ENCODE assay signal across 18 cellular contexts in the genomic region with DNA sequence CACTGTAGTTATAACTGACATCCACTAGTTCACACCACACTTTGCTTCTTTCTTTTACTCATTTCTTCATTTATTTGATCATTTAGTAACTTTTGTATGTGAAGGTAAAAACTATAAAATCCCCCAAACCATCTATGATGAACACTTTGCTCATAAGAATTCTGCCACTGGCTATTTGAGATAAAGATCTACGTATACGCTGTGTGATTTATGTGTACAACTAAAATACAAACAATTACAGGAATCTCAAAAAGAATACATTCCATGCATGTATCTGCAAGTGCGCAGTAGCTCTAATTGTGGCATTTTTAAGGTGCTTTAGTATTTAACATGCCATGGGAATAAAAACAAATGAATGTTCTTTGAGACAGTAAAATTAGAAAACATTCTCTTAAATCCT.
DNase-seq lines count a peak whose midpoint lies in the region; ATAC-seq and TF ChIP-seq lines count a peak whose summit lies in the region.
"Had no signal": no experiment of that assay in that cellular context is flagged by ENCODE, and none has a peak within 500 bp of the region (broad histone marks: within the 10 kb centered on the region; RNA-seq: fewer than 3 reads in every experiment).

No MANE protein-coding gene starts in this region.

- H3K4me3 ChIP-seq in PC-3 (ENCODE audit: low read length): no peak overlapping the region
- H3K4me3 ChIP-seq in effector memory CD4-positive, alpha-beta T cell (ENCODE audit: insufficient read depth, low read depth, low read length, poor library complexity, severe bottlenecking): no peak overlapping the region
- no peak overlapping the region for H3K4me3 ChIP-seq in transverse colon

- no peak overlapping the region for H3K27ac Mint-ChIP-seq in activated CD4-positive, alpha-beta T cell treated with anti-CD3 and anti-CD28 coated beads for 36 hours
- H3K27ac Mint-ChIP-seq: CD4-positive, alpha-beta T cell; HFFc6; IgD-negative memory B cell had no signal

- H2AFZ ChIP-seq in PC-3 (ENCODE audit: low read length): no peak overlapping the region

- no peak for TF ChIP-seq EP300 in transverse colon (IDR thresholded peaks at IDR 0.05; ENCODE audit: low read depth)

- ATAC-seq in PC-3 (no peak), foreskin keratinocyte (peak; percentile 58)
- no peak for ATAC-seq in activated CD4-positive, alpha-beta T cell treated with anti-CD3 and anti-CD28 coated beads for 36 hours
- ATAC-seq: HCT116, HepG2 had no signal

- H3K4me1 ChIP-seq in PC-3 (ENCODE audit: insufficient read depth, low read length) (peaks cover 26% of the 10 kb centered on the region), foreskin keratinocyte (peaks cover 17% of the 10 kb centered on the region), transverse colon (peaks cover 0 to 5% (median 0%) of the 10 kb centered on the region in 4 donors)
- H3K4me1 ChIP-seq in effector memory CD4-positive, alpha-beta T cell (ENCODE audit: control insufficient read depth, insufficient read depth, low read length, poor library complexity, severe bottlenecking): no peaks in the 10 kb centered on the region
- H3K4me1 ChIP-seq: BE2C, Caco-2 had no signal

- H3K27me3 Mint-ChIP-seq in activated CD4-positive, alpha-beta T cell treated with anti-CD3 and anti-CD28 coated beads for 36 hours: peaks cover 2% of the 10 kb centered on the region
- H3K27me3 Mint-ChIP-seq: CD4-positive, alpha-beta T cell; IgD-negative memory B cell had no signal

- H3K27me3 ChIP-seq in PC-3 (ENCODE audit: low read length): no peaks in the 10 kb centered on the region
- no peaks in the 10 kb centered on the region for H3K27me3 ChIP-seq in foreskin keratinocyte
- no peaks in the 10 kb centered on the region for H3K27me3 ChIP-seq in effector memory CD4-positive, alpha-beta T cell (replicated peaks; ENCODE audit: control insufficient read depth, insufficient read depth, low read length, poor library complexity, severe bottlenecking)
- no peaks in the 10 kb centered on the region for H3K27me3 ChIP-seq in transverse colon
- H3K27me3 ChIP-seq: BE2C had no signal

- H3K4me3 Mint-ChIP-seq in activated CD4-positive, alpha-beta T cell treated with anti-CD3 and anti-CD28 coated beads for 36 hours: no peak overlapping the region
- H3K4me3 Mint-ChIP-seq: CD4-positive, alpha-beta T cell; HFFc6; IgD-negative memory B cell had no signal

- no peak overlapping the region for H3K9ac ChIP-seq in PC-3 (ENCODE audit: low read length)

- intact Hi-C loops in PC-3 (cut with micrococcal nuclease): no loop called here
- intact Hi-C loops in transverse colon (cut with DNase I; ENCODE audit: low total_unique reads): no loop called here
- intact Hi-C loops in activated CD4-positive, alpha-beta T cell treated with anti-CD3 and anti-CD28 coated beads for 36 hours (cut with DNase I, micrococcal nuclease): no loop called here

- TF ChIP-seq CTCF in PC-3 (conservative IDR thresholded peaks at IDR 0.05; ENCODE audit: low read depth, low read length) (no peak), foreskin keratinocyte (conservative IDR thresholded peaks at IDR 0.05) (no peak), transverse colon (IDR thresholded peaks at IDR 0.05) (no peak)

- no peaks in the 10 kb centered on the region for H3K9me3 ChIP-seq in PC-3 (ENCODE audit: low read length)
- H3K9me3 ChIP-seq in effector memory CD4-positive, alpha-beta T cell (ENCODE audit: control insufficient read depth, low read length): no peaks in the 10 kb centered on the region
- no peaks in the 10 kb centered on the region for H3K9me3 ChIP-seq in transverse colon
- H3K9me3 ChIP-seq: BE2C, Caco-2 had no signal

- no peaks in the 10 kb centered on the region for H3K9me2 ChIP-seq in PC-3 (replicated peaks; ENCODE audit: low read length)

- no peaks in the 10 kb centered on the region for H3K4me1 Mint-ChIP-seq in activated CD4-positive, alpha-beta T cell treated with anti-CD3 and anti-CD28 coated beads for 36 hours

- H3F3A ChIP-seq in PC-3 (ENCODE audit: low read length, unreplicated experiment): no peaks in the 10 kb centered on the region

- 0 out of 2 replicates have a peak overlapping the region, but pooled peaks have one; percentile 3 for H3K4me2 ChIP-seq in PC-3 (ENCODE audit: low read length)

- BruUV-seq in PC-3 (replicated peaks; lab: Mats Ljungman, UMichigan): no TSS peak

- in situ Hi-C loops in transverse colon (cut with MboI; ENCODE audit: low pct_ligation_motif_present in 1 of 4, low pct_unique_long_range_greater_than_20kb in 1 of 4, low sequenced_read_pairs in 3 of 4): no loop called here

- H3K9me3 Mint-ChIP-seq in activated CD4-positive, alpha-beta T cell treated with anti-CD3 and anti-CD28 coated beads for 36 hours (ENCODE audit: low read depth): no peaks in the 10 kb centered on the region
- H3K9me3 Mint-ChIP-seq: CD4-positive, alpha-beta T cell; HFFc6; IgD-negative memory B cell had no signal

- no peak for TF ChIP-seq POLR2A in transverse colon (IDR thresholded peaks at IDR 0.05)

- H3K79me2 ChIP-seq in PC-3 (ENCODE audit: low read length): no peaks in the 10 kb centered on the region

- H3K36me3 Mint-ChIP-seq in activated CD4-positive, alpha-beta T cell treated with anti-CD3 and anti-CD28 coated beads for 36 hours (ENCODE audit: low read depth): no peaks in the 10 kb centered on the region
- H3K36me3 Mint-ChIP-seq: IgD-negative memory B cell had no signal

- CTCF ChIA-PET in PC-3 (lab: Charles Lee): interaction anchor here (0.5 kb wide), 1 partner anchor 35 kb away, joined by 3 read pairs; no protein-coding TSS in a partner anchor
- CTCF ChIA-PET in activated CD4-positive, alpha-beta T cell treated with anti-CD3 and anti-CD28 coated beads for 36 hours (lab: Charles Lee): no interaction called here

- 93% methylated on average over 3 of the region's 3 CpGs for WGBS in transverse colon (ENCODE audit: low coverage in 1 of 2), 2 donors

- H3K36me3 ChIP-seq in PC-3 (ENCODE audit: low read depth, low read length) (no peaks in the 10 kb centered on the region), transverse colon (no peaks in the 10 kb centered on the region)
- H3K36me3 ChIP-seq in effector memory CD4-positive, alpha-beta T cell (ENCODE audit: control insufficient read depth, insufficient read depth, low read length): no peaks in the 10 kb centered on the region
- H3K36me3 ChIP-seq: BE2C had no signal

- H4K20me1 ChIP-seq in PC-3 (ENCODE audit: low read length): no peaks in the 10 kb centered on the region

- peak; percentile 61 for DNase-seq in EH (ENCODE audit: low read depth)
- DNase-seq in PC-3: peak; percentile 40
- DNase-seq in foreskin keratinocyte: peak; percentile 60 to 88
- DNase-seq in effector memory CD4-positive, alpha-beta T cell: no peak
- DNase-seq in transverse colon: no peak
- DNase-seq in activated CD4-positive, alpha-beta T cell treated with anti-CD3 and anti-CD28 coated beads for 36 hours: no peak
- DNase-seq: ACHN; BE2C; C1 segment of cervical spinal cord; Caco-2; CD4-positive, alpha-beta T cell; GF-D8; GOT3; H7; HFFc6 had no signal

- H3K27ac ChIP-seq in PC-3 (ENCODE audit: low read length) (no peak overlapping the region), foreskin keratinocyte (peak overlapping the region; percentile 35), transverse colon (no peak overlapping the region)
- H3K27ac ChIP-seq in effector memory CD4-positive, alpha-beta T cell (ENCODE audit: insufficient read depth, low read length, poor library complexity, severe bottlenecking): no peak overlapping the region

- POLR2A ChIA-PET in PC-3 (lab: Charles Lee; ENCODE audit: unreplicated experiment): no interaction called here
- POLR2A ChIA-PET in activated CD4-positive, alpha-beta T cell treated with anti-CD3 and anti-CD28 coated beads for 36 hours (lab: Charles Lee): no interaction called here

Comparison
In these comparisons a context has a peak if more than half of its experiments do, and no peak if none do; other contexts are left out.
1. DNase-seq: peak in EH (single experiment), PC-3 (single experiment) and foreskin keratinocyte (2 of 2); none in effector memory CD4-positive, alpha-beta T cell (0 of 3), transverse colon (single experiment) and activated CD4-positive, alpha-beta T cell treated with anti-CD3 and anti-CD28 coated beads for 36 hours (single experiment).